ENCODE assay signal across 1 cellular context in the genomic region with DNA sequence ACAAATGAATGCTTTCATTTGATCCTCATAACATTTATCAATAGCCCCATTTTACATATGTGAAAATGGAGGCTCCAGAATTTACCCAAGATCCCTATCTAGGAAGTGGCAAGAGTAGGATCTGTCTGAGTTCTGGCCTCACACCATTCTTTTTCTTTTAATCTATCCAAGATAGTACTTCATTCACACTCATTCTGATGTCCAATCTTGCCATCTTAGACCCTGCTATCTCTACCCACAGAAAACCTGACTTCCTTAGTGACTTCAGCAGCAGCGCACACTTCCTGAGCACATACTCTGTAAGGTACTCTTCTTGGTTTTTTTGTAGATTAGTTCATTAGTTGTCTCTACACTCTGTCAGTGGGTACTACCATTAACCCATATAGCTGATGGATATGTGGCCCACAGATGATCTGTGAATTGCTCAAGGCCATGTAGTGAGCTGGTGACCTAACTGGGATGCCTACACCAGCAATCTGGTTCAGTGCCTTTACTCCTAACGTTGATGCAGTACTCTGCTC.
TF ChIP-seq lines count a peak whose summit lies in the region.

No MANE protein-coding gene starts in this region.

TF ChIP-seq in K562, 482 proteins besides CTCF, POLR2A, EP300 and RAD21 (continued from another document):
- TF ChIP-seq, protein P1, sequence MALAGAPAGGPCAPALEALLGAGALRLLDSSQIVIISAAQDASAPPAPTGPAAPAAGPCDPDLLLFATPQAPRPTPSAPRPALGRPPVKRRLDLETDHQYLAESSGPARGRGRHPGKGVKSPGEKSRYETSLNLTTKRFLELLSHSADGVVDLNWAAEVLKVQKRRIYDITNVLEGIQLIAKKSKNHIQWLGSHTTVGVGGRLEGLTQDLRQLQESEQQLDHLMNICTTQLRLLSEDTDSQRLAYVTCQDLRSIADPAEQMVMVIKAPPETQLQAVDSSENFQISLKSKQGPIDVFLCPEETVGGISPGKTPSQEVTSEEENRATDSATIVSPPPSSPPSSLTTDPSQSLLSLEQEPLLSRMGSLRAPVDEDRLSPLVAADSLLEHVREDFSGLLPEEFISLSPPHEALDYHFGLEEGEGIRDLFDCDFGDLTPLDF (CRISPR knock-in tag; IDR thresholded peaks at IDR 0.05): no peak
- TF ChIP-seq RAD51 (IDR thresholded peaks at IDR 0.05; ENCODE audit: borderline replicate concordance, low read depth) (no peak), ZC3H4 (CRISPR knock-in tag; IDR thresholded peaks at IDR 0.05; ENCODE audit: borderline replicate concordance) (no peak), TAF9B (IDR thresholded peaks at IDR 0.05; ENCODE audit: partially characterized antibody) (no peak), TAF7 (tag; IDR thresholded peaks at IDR 0.05) (no peak), RHOXF2B (CRISPR knock-in tag; conservative IDR thresholded peaks at IDR 0.05) (no peak), KAT7 (CRISPR knock-in tag; IDR thresholded peaks at IDR 0.05; ENCODE audit: borderline replicate concordance) (no peak), FOXO4 (CRISPR knock-in tag; IDR thresholded peaks at IDR 0.05) (no peak), CREB5 (CRISPR knock-in tag; IDR thresholded peaks at IDR 0.05) (no peak), FUS (optimal IDR thresholded peaks at IDR 0.05; ENCODE audit: low read depth, low read length) (no peak), PHB (CRISPR knock-in tag; IDR thresholded peaks at IDR 0.05) (no peak), RFX5 (IDR thresholded peaks at IDR 0.05; ENCODE audit: low read depth, low read length) (no peak), LCOR (CRISPR knock-in tag; IDR thresholded peaks at IDR 0.05) (no peak), HLTF (IDR thresholded peaks at IDR 0.05) (no peak), MBD2 (IDR thresholded peaks at IDR 0.05; ENCODE audit: borderline replicate concordance, low read depth) (no peak), ZBTB2 (IDR thresholded peaks at IDR 0.05) (no peak), OTX1 (CRISPR knock-in tag; IDR thresholded peaks at IDR 0.05) (no peak), SLC30A9 (CRISPR knock-in tag; IDR thresholded peaks at IDR 0.05) (no peak), SP1 (CRISPR knock-in tag; IDR thresholded peaks at IDR 0.05) (no peak), SRSF3 (IDR thresholded peaks at IDR 0.05; ENCODE audit: insufficient read depth, low read length) (no peak), SREBF2 (CRISPR knock-in tag; IDR thresholded peaks at IDR 0.05) (no peak), PHF8 (IDR thresholded peaks at IDR 0.05; ENCODE audit: borderline replicate concordance, low read length) (no peak), CGGBP1 (CRISPR knock-in tag; IDR thresholded peaks at IDR 0.05) (no peak), NCOA2 (IDR thresholded peaks at IDR 0.05; ENCODE audit: partially characterized antibody in 2 of 2) (no peak), ZSCAN29 (IDR thresholded peaks at IDR 0.05) (no peak), FOXA1 (IDR thresholded peaks at IDR 0.05; ENCODE audit: borderline replicate concordance) (no peak), BMI1 (IDR thresholded peaks at IDR 0.05; ENCODE audit: low read length) (no peak), GTF2E2 (tag; IDR thresholded peaks at IDR 0.05) (no peak), ZNF408 (CRISPR knock-in tag; IDR thresholded peaks at IDR 0.05; ENCODE audit: low read depth) (no peak), SMC3 (conservative IDR thresholded peaks at IDR 0.05; ENCODE audit: insufficient read depth, low read depth, low read length) (no peak), ZNF311 (CRISPR knock-in tag; IDR thresholded peaks at IDR 0.05) (peak; percentile 85), GATAD2B (IDR thresholded peaks at IDR 0.05; ENCODE audit: borderline replicate concordance) (0 out of 2 replicates have a peak, but pooled peaks have one; percentile 20), GTF2F1 (IDR thresholded peaks at IDR 0.05; ENCODE audit: low read depth, low read length) (no peak), CBFA2T2 (conservative IDR thresholded peaks at IDR 0.05) (peak; percentile 40)
- TF ChIP-seq, protein P2, sequence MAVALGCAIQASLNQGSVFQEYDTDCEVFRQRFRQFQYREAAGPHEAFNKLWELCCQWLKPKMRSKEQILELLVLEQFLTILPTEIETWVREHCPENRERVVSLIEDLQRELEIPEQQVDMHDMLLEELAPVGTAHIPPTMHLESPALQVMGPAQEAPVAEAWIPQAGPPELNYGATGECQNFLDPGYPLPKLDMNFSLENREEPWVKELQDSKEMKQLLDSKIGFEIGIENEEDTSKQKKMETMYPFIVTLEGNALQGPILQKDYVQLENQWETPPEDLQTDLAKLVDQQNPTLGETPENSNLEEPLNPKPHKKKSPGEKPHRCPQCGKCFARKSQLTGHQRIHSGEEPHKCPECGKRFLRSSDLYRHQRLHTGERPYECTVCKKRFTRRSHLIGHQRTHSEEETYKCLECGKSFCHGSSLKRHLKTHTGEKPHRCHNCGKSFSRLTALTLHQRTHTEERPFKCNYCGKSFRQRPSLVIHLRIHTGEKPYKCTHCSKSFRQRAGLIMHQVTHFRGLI (CRISPR knock-in tag; IDR thresholded peaks at IDR 0.05): peak; percentile 31; the same call in 1 of the 2 replicates
- TF ChIP-seq, protein P3, sequence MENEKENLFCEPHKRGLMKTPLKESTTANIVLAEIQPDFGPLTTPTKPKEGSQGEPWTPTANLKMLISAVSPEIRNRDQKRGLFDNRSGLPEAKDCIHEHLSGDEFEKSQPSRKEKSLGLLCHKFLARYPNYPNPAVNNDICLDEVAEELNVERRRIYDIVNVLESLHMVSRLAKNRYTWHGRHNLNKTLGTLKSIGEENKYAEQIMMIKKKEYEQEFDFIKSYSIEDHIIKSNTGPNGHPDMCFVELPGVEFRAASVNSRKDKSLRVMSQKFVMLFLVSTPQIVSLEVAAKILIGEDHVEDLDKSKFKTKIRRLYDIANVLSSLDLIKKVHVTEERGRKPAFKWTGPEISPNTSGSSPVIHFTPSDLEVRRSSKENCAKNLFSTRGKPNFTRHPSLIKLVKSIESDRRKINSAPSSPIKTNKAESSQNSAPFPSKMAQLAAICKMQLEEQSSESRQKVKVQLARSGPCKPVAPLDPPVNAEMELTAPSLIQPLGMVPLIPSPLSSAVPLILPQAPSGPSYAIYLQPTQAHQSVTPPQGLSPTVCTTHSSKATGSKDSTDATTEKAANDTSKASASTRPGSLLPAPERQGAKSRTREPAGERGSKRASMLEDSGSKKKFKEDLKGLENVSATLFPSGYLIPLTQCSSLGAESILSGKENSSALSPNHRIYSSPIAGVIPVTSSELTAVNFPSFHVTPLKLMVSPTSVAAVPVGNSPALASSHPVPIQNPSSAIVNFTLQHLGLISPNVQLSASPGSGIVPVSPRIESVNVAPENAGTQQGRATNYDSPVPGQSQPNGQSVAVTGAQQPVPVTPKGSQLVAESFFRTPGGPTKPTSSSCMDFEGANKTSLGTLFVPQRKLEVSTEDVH (IDR thresholded peaks at IDR 0.05; ENCODE audit: low read depth, partially characterized antibody): no peak
- TF ChIP-seq, protein P4, sequence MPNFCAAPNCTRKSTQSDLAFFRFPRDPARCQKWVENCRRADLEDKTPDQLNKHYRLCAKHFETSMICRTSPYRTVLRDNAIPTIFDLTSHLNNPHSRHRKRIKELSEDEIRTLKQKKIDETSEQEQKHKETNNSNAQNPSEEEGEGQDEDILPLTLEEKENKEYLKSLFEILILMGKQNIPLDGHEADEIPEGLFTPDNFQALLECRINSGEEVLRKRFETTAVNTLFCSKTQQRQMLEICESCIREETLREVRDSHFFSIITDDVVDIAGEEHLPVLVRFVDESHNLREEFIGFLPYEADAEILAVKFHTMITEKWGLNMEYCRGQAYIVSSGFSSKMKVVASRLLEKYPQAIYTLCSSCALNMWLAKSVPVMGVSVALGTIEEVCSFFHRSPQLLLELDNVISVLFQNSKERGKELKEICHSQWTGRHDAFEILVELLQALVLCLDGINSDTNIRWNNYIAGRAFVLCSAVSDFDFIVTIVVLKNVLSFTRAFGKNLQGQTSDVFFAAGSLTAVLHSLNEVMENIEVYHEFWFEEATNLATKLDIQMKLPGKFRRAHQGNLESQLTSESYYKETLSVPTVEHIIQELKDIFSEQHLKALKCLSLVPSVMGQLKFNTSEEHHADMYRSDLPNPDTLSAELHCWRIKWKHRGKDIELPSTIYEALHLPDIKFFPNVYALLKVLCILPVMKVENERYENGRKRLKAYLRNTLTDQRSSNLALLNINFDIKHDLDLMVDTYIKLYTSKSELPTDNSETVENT (CRISPR knock-in tag; IDR thresholded peaks at IDR 0.05): no peak
- TF ChIP-seq, protein P5, sequence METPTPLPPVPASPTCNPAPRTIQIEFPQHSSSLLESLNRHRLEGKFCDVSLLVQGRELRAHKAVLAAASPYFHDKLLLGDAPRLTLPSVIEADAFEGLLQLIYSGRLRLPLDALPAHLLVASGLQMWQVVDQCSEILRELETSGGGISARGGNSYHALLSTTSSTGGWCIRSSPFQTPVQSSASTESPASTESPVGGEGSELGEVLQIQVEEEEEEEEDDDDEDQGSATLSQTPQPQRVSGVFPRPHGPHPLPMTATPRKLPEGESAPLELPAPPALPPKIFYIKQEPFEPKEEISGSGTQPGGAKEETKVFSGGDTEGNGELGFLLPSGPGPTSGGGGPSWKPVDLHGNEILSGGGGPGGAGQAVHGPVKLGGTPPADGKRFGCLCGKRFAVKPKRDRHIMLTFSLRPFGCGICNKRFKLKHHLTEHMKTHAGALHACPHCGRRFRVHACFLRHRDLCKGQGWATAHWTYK (CRISPR knock-in tag; IDR thresholded peaks at IDR 0.05): no peak
